Comparison of ENCODE assay signal across 1 cellular context in genomic region chr13:46124531-46124966, GRCh38.
TF ChIP-seq lines count a peak whose summit lies in the region.

No MANE protein-coding gene starts in this region.

TF ChIP-seq in GM12878, 131 proteins besides CTCF, POLR2A, EP300 and RAD21 (continues in another document):
- TF ChIP-seq ZBTB40 (IDR thresholded peaks at IDR 0.05; ENCODE audit: borderline replicate concordance) (no peak), JUND (IDR thresholded peaks at IDR 0.05; ENCODE audit: low read depth, low read length) (no peak), ZBTB11 (CRISPR knock-in tag; IDR thresholded peaks at IDR 0.05) (no peak), CREM (IDR thresholded peaks at IDR 0.05; ENCODE audit: low read depth) (0 out of 2 replicates have a peak, but pooled peaks have one; percentile 16), TCF7 (IDR thresholded peaks at IDR 0.05; ENCODE audit: borderline replicate concordance) (no peak), IKZF2 (IDR thresholded peaks at IDR 0.05) (no peak), SIX5 (IDR thresholded peaks at IDR 0.05; ENCODE audit: low read depth, low read length, severe bottlenecking) (no peak), CEBPB (IDR thresholded peaks at IDR 0.05; ENCODE audit: borderline replicate concordance in 1 of 2, low read depth in 2 of 2, low read length in 2 of 2) (no peak), BACH1 (IDR thresholded peaks at IDR 0.05; ENCODE audit: borderline replicate concordance) (peak; percentile 51; the same call in 1 of the 2 replicates), HCFC1 (IDR thresholded peaks at IDR 0.05; ENCODE audit: low read length) (no peak), MTA3 (IDR thresholded peaks at IDR 0.05; ENCODE audit: borderline replicate concordance, low read length) (no peak; the same call in 1 of the 2 replicates), PAX8 (IDR thresholded peaks at IDR 0.05) (no peak), RELA (IDR thresholded peaks at IDR 0.05; ENCODE audit: borderline replicate concordance, partially characterized antibody) (no peak), FOXM1 (IDR thresholded peaks at IDR 0.05; ENCODE audit: low read depth, low read length) (peak; percentile 58; the same call in 1 of the 2 replicates), MEF2A (IDR thresholded peaks at IDR 0.05; ENCODE audit: insufficient read depth, low read depth, low read length) (no peak), HDGF (IDR thresholded peaks at IDR 0.05) (no peak), JUNB (IDR thresholded peaks at IDR 0.05) (no peak), PML (IDR thresholded peaks at IDR 0.05; ENCODE audit: low read length) (no peak; the same call in 1 of the 2 replicates), TCF12 (IDR thresholded peaks at IDR 0.05; ENCODE audit: low read depth, low read length) (no peak), TBL1XR1 (IDR thresholded peaks at IDR 0.05; ENCODE audit: low read depth, low read length) (no peak), SRF (IDR thresholded peaks at IDR 0.05; ENCODE audit: low read depth in 2 of 2, low read length in 2 of 2) (no peak), ZNF217 (IDR thresholded peaks at IDR 0.05) (no peak), CHD2 (IDR thresholded peaks at IDR 0.05; ENCODE audit: borderline replicate concordance, low read depth, low read length) (no peak), SREBF2 (IDR thresholded peaks at IDR 0.05; ENCODE audit: low read length) (no peak), CUX1 (IDR thresholded peaks at IDR 0.05; ENCODE audit: insufficient replicate concordance, low read depth, low read length) (no peak), ATF3 (IDR thresholded peaks at IDR 0.05; ENCODE audit: borderline replicate concordance, extremely low read depth, low read depth, low read length) (no peak), TCF3 (IDR thresholded peaks at IDR 0.05; ENCODE audit: borderline replicate concordance, insufficient read depth, low read depth, low read length) (no peak; the same call in 1 of the 2 replicates), HDAC6 (IDR thresholded peaks at IDR 0.05; ENCODE audit: unreplicated experiment) (no peak), BMI1 (IDR thresholded peaks at IDR 0.05; ENCODE audit: borderline replicate concordance) (no peak), ZNF24 (IDR thresholded peaks at IDR 0.05) (no peak), POLR2AphosphoS2 (IDR thresholded peaks at IDR 0.05; ENCODE audit: low read depth, low read length) (peak; percentile 83; the same call in 1 of the 2 replicates), NRF1 (conservative IDR thresholded peaks at IDR 0.05; ENCODE audit: low read depth, low read length) (no peak), CHD1 (IDR thresholded peaks at IDR 0.05; ENCODE audit: low read depth, low read length) (no peak), USF2 (IDR thresholded peaks at IDR 0.05; ENCODE audit: borderline replicate concordance, low read depth, low read length) (no peak), GATAD2B (conservative IDR thresholded peaks at IDR 0.05; ENCODE audit: low read depth) (no peak), RAD51 (IDR thresholded peaks at IDR 0.05) (no peak), SUZ12 (IDR thresholded peaks at IDR 0.05; ENCODE audit: unreplicated experiment) (no peak), SREBF1 (IDR thresholded peaks at IDR 0.05; ENCODE audit: low read length) (no peak), HSF1 (IDR thresholded peaks at IDR 0.05; ENCODE audit: low read depth, low read length) (no peak), POU2F2 (IDR thresholded peaks at IDR 0.05; ENCODE audit: borderline replicate concordance, low read depth, low read length) (peak; percentile 45; the same call in 2 of the 3 replicates), KDM1A (IDR thresholded peaks at IDR 0.05; ENCODE audit: borderline replicate concordance) (no peak), MTA2 (IDR thresholded peaks at IDR 0.05; ENCODE audit: low read depth) (no peak)
- TF ChIP-seq, protein P1, sequence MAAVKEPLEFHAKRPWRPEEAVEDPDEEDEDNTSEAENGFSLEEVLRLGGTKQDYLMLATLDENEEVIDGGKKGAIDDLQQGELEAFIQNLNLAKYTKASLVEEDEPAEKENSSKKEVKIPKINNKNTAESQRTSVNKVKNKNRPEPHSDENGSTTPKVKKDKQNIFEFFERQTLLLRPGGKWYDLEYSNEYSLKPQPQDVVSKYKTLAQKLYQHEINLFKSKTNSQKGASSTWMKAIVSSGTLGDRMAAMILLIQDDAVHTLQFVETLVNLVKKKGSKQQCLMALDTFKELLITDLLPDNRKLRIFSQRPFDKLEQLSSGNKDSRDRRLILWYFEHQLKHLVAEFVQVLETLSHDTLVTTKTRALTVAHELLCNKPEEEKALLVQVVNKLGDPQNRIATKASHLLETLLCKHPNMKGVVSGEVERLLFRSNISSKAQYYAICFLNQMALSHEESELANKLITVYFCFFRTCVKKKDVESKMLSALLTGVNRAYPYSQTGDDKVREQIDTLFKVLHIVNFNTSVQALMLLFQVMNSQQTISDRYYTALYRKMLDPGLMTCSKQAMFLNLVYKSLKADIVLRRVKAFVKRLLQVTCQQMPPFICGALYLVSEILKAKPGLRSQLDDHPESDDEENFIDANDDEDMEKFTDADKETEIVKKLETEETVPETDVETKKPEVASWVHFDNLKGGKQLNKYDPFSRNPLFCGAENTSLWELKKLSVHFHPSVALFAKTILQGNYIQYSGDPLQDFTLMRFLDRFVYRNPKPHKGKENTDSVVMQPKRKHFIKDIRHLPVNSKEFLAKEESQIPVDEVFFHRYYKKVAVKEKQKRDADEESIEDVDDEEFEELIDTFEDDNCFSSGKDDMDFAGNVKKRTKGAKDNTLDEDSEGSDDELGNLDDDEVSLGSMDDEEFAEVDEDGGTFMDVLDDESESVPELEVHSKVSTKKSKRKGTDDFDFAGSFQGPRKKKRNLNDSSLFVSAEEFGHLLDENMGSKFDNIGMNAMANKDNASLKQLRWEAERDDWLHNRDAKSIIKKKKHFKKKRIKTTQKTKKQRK (IDR thresholded peaks at IDR 0.05; ENCODE audit: low read depth, low read length) = no peak
- TF ChIP-seq, protein P2, sequence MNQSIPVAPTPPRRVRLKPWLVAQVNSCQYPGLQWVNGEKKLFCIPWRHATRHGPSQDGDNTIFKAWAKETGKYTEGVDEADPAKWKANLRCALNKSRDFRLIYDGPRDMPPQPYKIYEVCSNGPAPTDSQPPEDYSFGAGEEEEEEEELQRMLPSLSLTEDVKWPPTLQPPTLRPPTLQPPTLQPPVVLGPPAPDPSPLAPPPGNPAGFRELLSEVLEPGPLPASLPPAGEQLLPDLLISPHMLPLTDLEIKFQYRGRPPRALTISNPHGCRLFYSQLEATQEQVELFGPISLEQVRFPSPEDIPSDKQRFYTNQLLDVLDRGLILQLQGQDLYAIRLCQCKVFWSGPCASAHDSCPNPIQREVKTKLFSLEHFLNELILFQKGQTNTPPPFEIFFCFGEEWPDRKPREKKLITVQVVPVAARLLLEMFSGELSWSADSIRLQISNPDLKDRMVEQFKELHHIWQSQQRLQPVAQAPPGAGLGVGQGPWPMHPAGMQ (IDR thresholded peaks at IDR 0.05; ENCODE audit: borderline replicate concordance) = no peak
